21 cellular contexts compared by ENCODE assay signal in genomic region chr15:25469377-25469776, GRCh38. TPM values are rescaled to one million over a fixed set of nuclear protein-coding genes. Genes with fewer than 3 reads are reported as not detected.
DNase-seq lines count a peak whose midpoint lies in the region; ATAC-seq, FAIRE-seq and TF ChIP-seq lines count a peak whose summit lies in the region.
"Had no signal": no experiment of that assay in that cellular context is flagged by ENCODE, and none has a peak within 500 bp of the region (broad histone marks: within the 10 kb centered on the region; RNA-seq: fewer than 3 reads in every experiment).

No MANE protein-coding gene starts in this region.

- FAIRE-seq in bronchial epithelial cell (lab: Jason Lieb, UNC), result no peak
- FAIRE-seq: A549, H54 had no signal

- peaks cover 0 to 11% of the 10 kb centered on the region in 2 donors for H3K4me1 ChIP-seq in right atrium auricular region
- H3K4me1 ChIP-seq: A549, right lobe of liver, tibial nerve had no signal

- H3K27ac ChIP-seq in right atrium auricular region, result peak overlapping the region in 1 of 2 donors; percentile 38
- H3K27ac ChIP-seq: A549, right lobe of liver, tibial nerve had no signal

- intact Hi-C loops in Right ventricle myocardium superior (cut with DNase I) (loop anchor here (10.0 kb wide), 1 partner anchor 165 kb away; no protein-coding TSS in a partner anchor), left ventricle myocardium superior (cut with micrococcal nuclease) (no loop called here)
- intact Hi-C loops in activated CD4-positive, alpha-beta memory T cell treated with anti-CD3 and anti-CD28 coated beads for 36 hours (cut with micrococcal nuclease), result no loop called here

- CTCF ChIA-PET in activated CD4-positive, alpha-beta memory T cell treated with anti-CD3 and anti-CD28 coated beads for 36 hours (lab: Charles Lee), result no interaction called here

- TF ChIP-seq CTCF in right atrium auricular region (IDR thresholded peaks at IDR 0.05) (no peak), bronchial epithelial cell (IDR thresholded peaks at IDR 0.05; ENCODE audit: insufficient read depth, low read length, severe bottlenecking) (no peak)

- no peaks in the 10 kb centered on the region for H3K9me3 ChIP-seq in right atrium auricular region
- H3K9me3 ChIP-seq: A549, right lobe of liver had no signal

- H3K27ac Mint-ChIP-seq in activated CD4-positive, alpha-beta memory T cell treated with anti-CD3 and anti-CD28 coated beads for 36 hours, result no peak overlapping the region
- no peak overlapping the region for H3K27ac Mint-ChIP-seq in stimulated activated naive B cell treated with anti-CD40 and anti-IgM and Interleukin-4, amounts not matched to agents 10 μg/mL and 1 μg/mL and 100 μg/mL, for 72 hours
- H3K27ac Mint-ChIP-seq: activated naive CD4-positive, alpha-beta T cell treated with anti-CD3 and anti-CD28 coated beads, Interleukin-2, amount 50 U/mL, for 24 hours; CD4-positive, CD25-positive, alpha-beta regulatory T cell; endodermal cell; immature natural killer cell had no signal

- peak; percentile 86 for ATAC-seq in Right ventricle myocardium superior (ENCODE audit: poor library complexity)
- peak; percentile 89 for ATAC-seq in left ventricle myocardium superior
- no peak for ATAC-seq in stimulated activated naive B cell treated with anti-CD40 and anti-IgM and Interleukin-4, amounts not matched to agents 10 μg/mL and 1 μg/mL and 100 μg/mL, for 72 hours (replicated peaks)
- no peak for ATAC-seq in GM21360 (IDR thresholded peaks at IDR 0.05; ENCODE audit: unreplicated experiment)
- ATAC-seq: A549 had no signal

- H3K27me3 ChIP-seq in right atrium auricular region (no peaks in the 10 kb centered on the region), bronchial epithelial cell (ENCODE audit: control insufficient read depth, insufficient read depth, low read length) (no peaks in the 10 kb centered on the region)
- H3K27me3 ChIP-seq: right lobe of liver, tibial nerve had no signal

- peaks cover 8% of the 10 kb centered on the region for H3K27me3 Mint-ChIP-seq in activated CD4-positive, alpha-beta memory T cell treated with anti-CD3 and anti-CD28 coated beads for 36 hours
- H3K27me3 Mint-ChIP-seq in stimulated activated naive B cell treated with anti-CD40 and anti-IgM and Interleukin-4, amounts not matched to agents 10 μg/mL and 1 μg/mL and 100 μg/mL, for 72 hours, result no peaks in the 10 kb centered on the region
- H3K27me3 Mint-ChIP-seq: CD4-positive, CD25-positive, alpha-beta regulatory T cell had no signal

- no peak for DNase-seq in Right ventricle myocardium superior
- DNase-seq in right atrium auricular region (ENCODE audit: low spot score), result no peak
- DNase-seq in bronchial epithelial cell (ENCODE audit: low read depth), result peak; percentile 70
- no peak for DNase-seq in left ventricle myocardium superior
- no peak for DNase-seq in activated CD4-positive, alpha-beta memory T cell treated with anti-CD3 and anti-CD28 coated beads for 36 hours
- DNase-seq in germinal center (ENCODE audit: low spot score), result no peak
- no peak for DNase-seq in stimulated activated naive B cell treated with anti-CD40 and anti-IgM and Interleukin-4, amounts not matched to agents 10 μg/mL and 1 μg/mL and 100 μg/mL, for 72 hours
- DNase-seq: activated CD4-positive, alpha-beta T cell treated with anti-CD3 and anti-CD28 coated beads for 1 hour; CD4-positive, CD25-positive, alpha-beta regulatory T cell; central memory CD4-positive, alpha-beta T cell; endodermal cell; immature natural killer cell; mesenchymal stem cell; right lobe of liver; SIG-M5; stimulated activated CD4-positive, alpha-beta T cell treated with anti-CD3 and anti-CD28 coated beads, Interleukin-2, amount 100 ng/mL, for 48 hours had no signal

- POLR2A ChIA-PET in activated CD4-positive, alpha-beta memory T cell treated with anti-CD3 and anti-CD28 coated beads for 36 hours (lab: Charles Lee), result no interaction called here

- no peak overlapping the region for H3K4me3 ChIP-seq in right atrium auricular region
- H3K4me3 ChIP-seq in bronchial epithelial cell (ENCODE audit: low read depth, low read length), result no peak overlapping the region
- H3K4me3 ChIP-seq: A549, right lobe of liver, tibial nerve had no signal

- H3K4me1 Mint-ChIP-seq in activated CD4-positive, alpha-beta memory T cell treated with anti-CD3 and anti-CD28 coated beads for 36 hours (ENCODE audit: low read depth), result no peaks in the 10 kb centered on the region
- no peaks in the 10 kb centered on the region for H3K4me1 Mint-ChIP-seq in stimulated activated naive B cell treated with anti-CD40 and anti-IgM and Interleukin-4, amounts not matched to agents 10 μg/mL and 1 μg/mL and 100 μg/mL, for 72 hours
- H3K4me1 Mint-ChIP-seq: activated naive CD4-positive, alpha-beta T cell treated with anti-CD3 and anti-CD28 coated beads, Interleukin-2, amount 50 U/mL, for 24 hours; endodermal cell had no signal

- H3K4me3 Mint-ChIP-seq in activated CD4-positive, alpha-beta memory T cell treated with anti-CD3 and anti-CD28 coated beads for 36 hours, result no peak overlapping the region
- no peak overlapping the region for H3K4me3 Mint-ChIP-seq in stimulated activated naive B cell treated with anti-CD40 and anti-IgM and Interleukin-4, amounts not matched to agents 10 μg/mL and 1 μg/mL and 100 μg/mL, for 72 hours
- H3K4me3 Mint-ChIP-seq: activated naive CD4-positive, alpha-beta T cell treated with anti-CD3 and anti-CD28 coated beads, Interleukin-2, amount 50 U/mL, for 24 hours; CD4-positive, CD25-positive, alpha-beta regulatory T cell; endodermal cell; immature natural killer cell had no signal

- no peaks in the 10 kb centered on the region for H3K36me3 Mint-ChIP-seq in activated CD4-positive, alpha-beta memory T cell treated with anti-CD3 and anti-CD28 coated beads for 36 hours
- peaks cover 9 to 20% of the 10 kb centered on the region in 2 donors for H3K36me3 Mint-ChIP-seq in stimulated activated naive B cell treated with anti-CD40 and anti-IgM and Interleukin-4, amounts not matched to agents 10 μg/mL and 1 μg/mL and 100 μg/mL, for 72 hours
- H3K36me3 Mint-ChIP-seq: activated naive CD4-positive, alpha-beta T cell treated with anti-CD3 and anti-CD28 coated beads, Interleukin-2, amount 50 U/mL, for 24 hours; CD4-positive, CD25-positive, alpha-beta regulatory T cell; immature natural killer cell had no signal

- peaks cover 12% of the 10 kb centered on the region for H3K9me3 Mint-ChIP-seq in activated CD4-positive, alpha-beta memory T cell treated with anti-CD3 and anti-CD28 coated beads for 36 hours
- peaks cover 28 to 39% of the 10 kb centered on the region in 2 donors for H3K9me3 Mint-ChIP-seq in stimulated activated naive B cell treated with anti-CD40 and anti-IgM and Interleukin-4, amounts not matched to agents 10 μg/mL and 1 μg/mL and 100 μg/mL, for 72 hours
- H3K9me3 Mint-ChIP-seq: endodermal cell had no signal

- no peaks in the 10 kb centered on the region for H3K36me3 ChIP-seq in right atrium auricular region
- H3K36me3 ChIP-seq in bronchial epithelial cell (ENCODE audit: control insufficient read depth, insufficient read depth, low read length), result no peaks in the 10 kb centered on the region
- H3K36me3 ChIP-seq: right lobe of liver, tibial nerve had no signal

RNA-seq across cellular contexts. Expression of gene UBE3A, which starts 30.6 kb away (rescaled TPM):
- 92.4 TPM for total RNA-seq in Right ventricle myocardium superior
- total RNA-seq in right atrium auricular region, result 10 to 100 TPM; 63.3 to 65.3 TPM
- total RNA-seq in bronchial epithelial cell, result 57.4 and 67.7 TPM in 2 replicates
- 103 TPM for total RNA-seq in left ventricle myocardium superior
- total RNA-seq in activated CD4-positive, alpha-beta memory T cell treated with anti-CD3 and anti-CD28 coated beads for 36 hours, result 100 to 1,000 TPM in 1 of 2 experiments, 10 to 100 TPM in 1; 89.0 to 102 TPM

Comparison
In these comparisons a context has a peak if more than half of its experiments do, and no peak if none do; other contexts are left out.
1. ATAC-seq: peak in Right ventricle myocardium superior (single experiment) and left ventricle myocardium superior (single experiment); none in stimulated activated naive B cell treated with anti-CD40 and anti-IgM and Interleukin-4, amounts not matched to agents 10 μg/mL and 1 μg/mL and 100 μg/mL, for 72 hours (0 of 2) and GM21360 (single experiment).